ENCODE assay signal across 12 cellular contexts in genomic region chr19:5567360-5567970, GRCh38. TPM values are rescaled to one million over a fixed set of nuclear protein-coding genes. Genes with fewer than 3 reads are reported as not detected.
DNase-seq lines count a peak whose midpoint lies in the region; ATAC-seq and TF ChIP-seq lines count a peak whose summit lies in the region.
"Had no signal": no experiment of that assay in that cellular context is flagged by ENCODE, and none has a peak within 500 bp of the region (broad histone marks: within the 10 kb centered on the region; RNA-seq: fewer than 3 reads in every experiment).

Gene TINCR, minus strand, starts transcription at chr19:5567953.

- TF ChIP-seq CTCF in GM13977 (IDR thresholded peaks at IDR 0.05; ENCODE audit: extremely low read depth, insufficient read depth, missing control alignments) (no peak), foreskin keratinocyte (conservative IDR thresholded peaks at IDR 0.05) (peak; percentile 25), omental fat pad (IDR thresholded peaks at IDR 0.05) (no peak), ascending aorta (IDR thresholded peaks at IDR 0.05) (no peak)

- peak; percentile 19 for DNase-seq in GM13977 (ENCODE audit: low spot score)
- DNase-seq in NCI-H69 (lab: John Stamatoyannopoulos, UW): peak; percentile 53
- no peak for DNase-seq in foreskin keratinocyte
- no peak for DNase-seq in omental fat pad (ENCODE audit: low spot score)
- DNase-seq in NCI-H345 treated with DMSO at 0.1 percent for 48 hours (lab: John Stamatoyannopoulos, UW; ENCODE audit: unreplicated experiment): no peak
- no peak for DNase-seq in ascending aorta (ENCODE audit: low spot score in 2 of 2)
- DNase-seq: activated B cell treated with CpG ODN at 0.5 μM for 24 hours, DMS79 treated with DMSO at 0.1 percent for 48 hours, occipital lobe had no signal

- H3K9me3 ChIP-seq in ascending aorta: no peaks in the 10 kb centered on the region
- H3K9me3 ChIP-seq: gastroesophageal sphincter had no signal

- H3K4me1 ChIP-seq in foreskin keratinocyte: peaks cover 8% of the 10 kb centered on the region
- H3K4me1 ChIP-seq in ascending aorta: no peaks in the 10 kb centered on the region

- H3K27me3 ChIP-seq in foreskin keratinocyte (peaks cover 49% of the 10 kb centered on the region), ascending aorta (peaks cover 8% of the 10 kb centered on the region)

- H3K27ac ChIP-seq in foreskin keratinocyte (no peak within 1 kb of the TSS), ascending aorta (no peak within 1 kb of the TSS)
- H3K27ac ChIP-seq: gastroesophageal sphincter had no signal

- H3K4me3 ChIP-seq in ascending aorta: peak within 1 kb of the TSS in 1 of 2 donors; percentile 42

- ATAC-seq in foreskin keratinocyte (no peak), omental fat pad (ENCODE audit: low FRiP score) (peak; percentile 56), HG03175 (IDR thresholded peaks at IDR 0.05; ENCODE audit: unreplicated experiment) (no peak), HG03565 (IDR thresholded peaks at IDR 0.05; ENCODE audit: unreplicated experiment) (no peak)
- ATAC-seq: gastroesophageal sphincter had no signal

- H3K36me3 ChIP-seq in ascending aorta: no peaks in the 10 kb centered on the region
- H3K36me3 ChIP-seq: gastroesophageal sphincter had no signal

- in situ Hi-C loops in GM13977 (cut with MboI; ENCODE audit: low pct_unique_long_range_greater_than_20kb, low sequenced_read_pairs, unreplicated experiment): no loop called here

- intact Hi-C loops in ascending aorta (cut with DNase I): no loop called here

RNA-seq across cellular contexts. Expression of gene TINCR, which starts in this region (rescaled TPM):
- total RNA-seq in foreskin keratinocyte (0.46 and 1.1 TPM in 2 replicates), omental fat pad (1 to 10 TPM in 3 of 4 donors, not detected in 1; 1.7 to 8.6 (median 1.8) TPM), ascending aorta (not detected)
- polyA plus RNA-seq in foreskin keratinocyte: 1.0 and 1.1 TPM in 2 replicates

Comparison
In these comparisons a context has a peak if more than half of its experiments do, and no peak if none do; other contexts are left out.
1. DNase-seq: peak in GM13977 (single experiment) and NCI-H69 (single experiment); none in foreskin keratinocyte (0 of 2), omental fat pad (single experiment), NCI-H345 treated with DMSO at 0.1 percent for 48 hours (single experiment) and ascending aorta (0 of 2).